17 cellular contexts compared by ENCODE assay signal in the genomic region with DNA sequence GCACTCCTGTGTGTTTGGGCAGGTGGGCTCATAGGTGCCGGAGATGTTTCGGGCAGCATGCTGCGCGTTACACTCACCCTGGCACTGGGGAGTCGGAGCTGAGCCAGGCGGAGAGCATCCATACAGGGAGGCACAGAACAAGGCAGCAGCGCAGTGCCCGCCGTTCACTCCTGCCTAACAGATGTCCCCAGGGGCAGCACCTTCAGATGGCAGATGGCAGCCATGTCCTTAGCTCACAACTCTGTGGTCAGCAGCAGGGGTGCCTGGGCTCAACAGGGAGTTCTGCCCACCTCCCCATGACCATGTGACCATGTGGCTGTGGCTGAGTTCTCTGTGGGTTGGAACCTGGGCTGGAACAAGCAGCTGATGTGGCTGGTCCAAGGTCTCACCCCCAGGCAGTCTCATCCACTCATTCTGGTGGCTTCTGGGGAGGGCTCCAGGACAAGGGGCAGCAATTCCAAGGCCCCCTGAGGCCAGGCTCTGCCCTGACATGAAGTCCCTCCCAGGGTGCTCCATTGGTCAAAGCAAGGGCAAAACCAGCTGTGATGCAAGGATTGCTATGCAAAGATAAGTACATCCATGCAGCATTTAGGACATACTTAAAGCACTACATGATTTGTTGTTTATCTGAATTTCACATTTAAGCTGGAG.
"Had no signal": no experiment of that assay in that cellular context is flagged by ENCODE, and none has a peak within 500 bp of the region (broad histone marks: within the 10 kb centered on the region; RNA-seq: fewer than 3 reads in every experiment).

No MANE protein-coding gene starts in this region.

- H3K4me3 ChIP-seq: dorsolateral prefrontal cortex, esophagus squamous epithelium, neural progenitor cell, sigmoid colon, upper lobe of right lung had no signal

- H3K36me3 Mint-ChIP-seq: activated naive CD8-positive, alpha-beta T cell treated with anti-CD3 and anti-CD28 coated beads, Interleukin-2, amount 10 ng/mL, durations not matched to agents 7 days and 5 days; neural progenitor cell had no signal

- H3K27ac Mint-ChIP-seq: activated naive CD8-positive, alpha-beta T cell treated with anti-CD3 and anti-CD28 coated beads, Interleukin-2, amount 10 ng/mL, durations not matched to agents 7 days and 5 days; activated T-cell treated with anti-CD3 and anti-CD28 coated beads, Interleukin-2, amount 50 U/mL, for 24 hours; neural progenitor cell had no signal

- H3K9ac ChIP-seq: neural progenitor cell had no signal

- H3K27ac ChIP-seq: dorsolateral prefrontal cortex, esophagus squamous epithelium, neural progenitor cell, sigmoid colon, upper lobe of right lung had no signal

- H3K9me3 Mint-ChIP-seq: activated naive CD8-positive, alpha-beta T cell treated with anti-CD3 and anti-CD28 coated beads, Interleukin-2, amount 10 ng/mL, durations not matched to agents 7 days and 5 days had no signal

- H3K4me3 Mint-ChIP-seq: activated naive CD8-positive, alpha-beta T cell treated with anti-CD3 and anti-CD28 coated beads, Interleukin-2, amount 10 ng/mL, durations not matched to agents 7 days and 5 days; activated T-cell treated with anti-CD3 and anti-CD28 coated beads, Interleukin-2, amount 50 U/mL, for 24 hours; neural progenitor cell had no signal

- H3K4me1 ChIP-seq: esophagus squamous epithelium, neural progenitor cell, sigmoid colon, upper lobe of right lung had no signal

- H3K27me3 ChIP-seq: neural progenitor cell had no signal

- DNase-seq: activated CD4-positive, alpha-beta T cell treated with anti-CD3 and anti-CD28 coated beads for 1 hour; activated gamma-delta T cell; activated naive CD8-positive, alpha-beta T cell treated with anti-CD3 and anti-CD28 coated beads, Interleukin-2, amount 10 ng/mL, durations not matched to agents 7 days and 5 days; activated T-cell treated with anti-CD3 and anti-CD28 coated beads, Interleukin-2, amount 50 U/mL, for 24 hours; anterior cingulate cortex; cerebellar nuclear complex; esophagus squamous epithelium; foreskin fibroblast; glutamatergic neuron; mesendoderm; sigmoid colon; stimulated activated naive CD8-positive, alpha-beta T cell treated with anti-CD3 and anti-CD28 coated beads, Interleukin-15, Interleukin-2, amounts not matched to agents 100 U/mL and 50 U/mL, for 24 hours; T-helper 9 cell had no signal

- H3K4me1 Mint-ChIP-seq: activated naive CD8-positive, alpha-beta T cell treated with anti-CD3 and anti-CD28 coated beads, Interleukin-2, amount 10 ng/mL, durations not matched to agents 7 days and 5 days had no signal

- ATAC-seq: left lobe of liver; stimulated activated naive CD8-positive, alpha-beta T cell treated with anti-CD3 and anti-CD28 coated beads, Interleukin-15, Interleukin-2, amounts not matched to agents 100 U/mL and 50 U/mL, for 24 hours; upper lobe of right lung had no signal

- H3K36me3 ChIP-seq: esophagus squamous epithelium, neural progenitor cell, sigmoid colon, upper lobe of right lung had no signal
